In the genomic region with DNA sequence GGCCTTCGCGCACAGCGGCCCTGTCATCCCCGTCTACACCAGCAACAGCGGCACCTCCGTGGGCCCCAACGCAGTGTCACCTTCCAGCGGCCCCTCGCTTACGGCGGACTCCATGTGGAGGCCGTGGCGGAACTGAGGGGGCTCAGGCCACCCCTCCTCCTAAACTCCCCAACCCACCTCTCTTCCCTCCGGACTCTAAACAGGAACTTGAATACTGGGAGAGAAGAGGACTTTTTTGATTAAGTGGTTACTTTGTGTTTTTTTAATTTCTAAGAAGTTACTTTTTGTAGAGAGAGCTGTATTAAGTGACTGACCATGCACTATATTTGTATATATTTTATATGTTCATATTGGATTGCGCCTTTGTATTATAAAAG, we compare ENCODE assay signal across 1 cellular context.
TF ChIP-seq lines count a peak whose summit lies in the region.

No MANE protein-coding gene starts in this region.

TF ChIP-seq in HEK293, 187 proteins besides CTCF, POLR2A, EP300 and RAD21 (continued from another document and continues in another):
- TF ChIP-seq ZNF48 (tag by site-specific recombination; IDR thresholded peaks at IDR 0.05) (no peak), ZNF792 (tag by site-specific recombination; IDR thresholded peaks at IDR 0.05) (no peak), ZNF837 (tag by site-specific recombination; IDR thresholded peaks at IDR 0.05) (no peak), IKZF3 (tag by site-specific recombination; IDR thresholded peaks at IDR 0.05) (peak; percentile 82), ZNF785 (tag by site-specific recombination; IDR thresholded peaks at IDR 0.05) (no peak), ZNF37A (tag by site-specific recombination; IDR thresholded peaks at IDR 0.05) (no peak), SCRT2 (tag by site-specific recombination; IDR thresholded peaks at IDR 0.05) (no peak), ZNF560 (tag by site-specific recombination; IDR thresholded peaks at IDR 0.05; ENCODE audit: borderline replicate concordance) (no peak), ZFP41 (tag by site-specific recombination; IDR thresholded peaks at IDR 0.05; ENCODE audit: borderline replicate concordance) (no peak), ZNF670 (tag by site-specific recombination; IDR thresholded peaks at IDR 0.05; ENCODE audit: low read depth) (no peak), ZNF660 (tag by site-specific recombination; IDR thresholded peaks at IDR 0.05) (no peak), ZNF10 (tag by site-specific recombination; IDR thresholded peaks at IDR 0.05) (no peak), FEZF1 (tag by site-specific recombination; IDR thresholded peaks at IDR 0.05) (no peak), ZNF354C (tag by site-specific recombination; IDR thresholded peaks at IDR 0.05; ENCODE audit: borderline replicate concordance, low read depth) (no peak), HOXA7 (CRISPR knock-in tag; IDR thresholded peaks at IDR 0.05; ENCODE audit: borderline replicate concordance) (no peak), ZNF433 (tag by site-specific recombination; IDR thresholded peaks at IDR 0.05; ENCODE audit: low read depth) (no peak), ZBTB48 (tag by site-specific recombination; IDR thresholded peaks at IDR 0.05) (no peak), ZNF24 (tag by site-specific recombination; IDR thresholded peaks at IDR 0.05) (no peak), KLF16 (tag by site-specific recombination; IDR thresholded peaks at IDR 0.05) (no peak), ZNF132 (tag by site-specific recombination; IDR thresholded peaks at IDR 0.05; ENCODE audit: borderline replicate concordance) (no peak), GLIS1 (tag by site-specific recombination; IDR thresholded peaks at IDR 0.05) (no peak), KLF8 (tag by site-specific recombination; IDR thresholded peaks at IDR 0.05) (peak; percentile 39; the same call in 1 of the 2 replicates), TRIM28 (IDR thresholded peaks at IDR 0.05; ENCODE audit: borderline replicate concordance, low read length) (no peak), ZSCAN30 (tag by site-specific recombination; IDR thresholded peaks at IDR 0.05) (peak; percentile 11; the same call in 1 of the 2 replicates), ZNF423 (tag by site-specific recombination; IDR thresholded peaks at IDR 0.05) (0 out of 2 replicates have a peak, but pooled peaks have one; percentile 46), ZNF521 (tag by site-specific recombination; IDR thresholded peaks at IDR 0.05) (no peak), ZNF571 (tag by site-specific recombination; IDR thresholded peaks at IDR 0.05) (no peak), ZNF558 (tag by site-specific recombination; IDR thresholded peaks at IDR 0.05) (no peak), SP7 (tag by site-specific recombination; IDR thresholded peaks at IDR 0.05) (no peak)
- TF ChIP-seq, protein P1, sequence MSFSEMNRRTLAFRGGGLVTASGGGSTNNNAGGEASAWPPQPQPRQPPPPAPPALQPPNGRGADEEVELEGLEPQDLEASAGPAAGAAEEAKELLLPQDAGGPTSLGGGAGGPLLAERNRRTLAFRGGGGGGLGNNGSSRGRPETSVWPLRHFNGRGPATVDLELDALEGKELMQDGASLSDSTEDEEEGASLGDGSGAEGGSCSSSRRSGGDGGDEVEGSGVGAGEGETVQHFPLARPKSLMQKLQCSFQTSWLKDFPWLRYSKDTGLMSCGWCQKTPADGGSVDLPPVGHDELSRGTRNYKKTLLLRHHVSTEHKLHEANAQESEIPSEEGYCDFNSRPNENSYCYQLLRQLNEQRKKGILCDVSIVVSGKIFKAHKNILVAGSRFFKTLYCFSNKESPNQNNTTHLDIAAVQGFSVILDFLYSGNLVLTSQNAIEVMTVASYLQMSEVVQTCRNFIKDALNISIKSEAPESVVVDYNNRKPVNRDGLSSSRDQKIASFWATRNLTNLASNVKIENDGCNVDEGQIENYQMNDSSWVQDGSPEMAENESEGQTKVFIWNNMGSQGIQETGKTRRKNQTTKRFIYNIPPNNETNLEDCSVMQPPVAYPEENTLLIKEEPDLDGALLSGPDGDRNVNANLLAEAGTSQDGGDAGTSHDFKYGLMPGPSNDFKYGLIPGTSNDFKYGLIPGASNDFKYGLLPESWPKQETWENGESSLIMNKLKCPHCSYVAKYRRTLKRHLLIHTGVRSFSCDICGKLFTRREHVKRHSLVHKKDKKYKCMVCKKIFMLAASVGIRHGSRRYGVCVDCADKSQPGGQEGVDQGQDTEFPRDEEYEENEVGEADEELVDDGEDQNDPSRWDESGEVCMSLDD (tag by site-specific recombination; IDR thresholded peaks at IDR 0.05) = peak; percentile 74; the same call in 1 of the 2 replicates
- TF ChIP-seq, protein P2, sequence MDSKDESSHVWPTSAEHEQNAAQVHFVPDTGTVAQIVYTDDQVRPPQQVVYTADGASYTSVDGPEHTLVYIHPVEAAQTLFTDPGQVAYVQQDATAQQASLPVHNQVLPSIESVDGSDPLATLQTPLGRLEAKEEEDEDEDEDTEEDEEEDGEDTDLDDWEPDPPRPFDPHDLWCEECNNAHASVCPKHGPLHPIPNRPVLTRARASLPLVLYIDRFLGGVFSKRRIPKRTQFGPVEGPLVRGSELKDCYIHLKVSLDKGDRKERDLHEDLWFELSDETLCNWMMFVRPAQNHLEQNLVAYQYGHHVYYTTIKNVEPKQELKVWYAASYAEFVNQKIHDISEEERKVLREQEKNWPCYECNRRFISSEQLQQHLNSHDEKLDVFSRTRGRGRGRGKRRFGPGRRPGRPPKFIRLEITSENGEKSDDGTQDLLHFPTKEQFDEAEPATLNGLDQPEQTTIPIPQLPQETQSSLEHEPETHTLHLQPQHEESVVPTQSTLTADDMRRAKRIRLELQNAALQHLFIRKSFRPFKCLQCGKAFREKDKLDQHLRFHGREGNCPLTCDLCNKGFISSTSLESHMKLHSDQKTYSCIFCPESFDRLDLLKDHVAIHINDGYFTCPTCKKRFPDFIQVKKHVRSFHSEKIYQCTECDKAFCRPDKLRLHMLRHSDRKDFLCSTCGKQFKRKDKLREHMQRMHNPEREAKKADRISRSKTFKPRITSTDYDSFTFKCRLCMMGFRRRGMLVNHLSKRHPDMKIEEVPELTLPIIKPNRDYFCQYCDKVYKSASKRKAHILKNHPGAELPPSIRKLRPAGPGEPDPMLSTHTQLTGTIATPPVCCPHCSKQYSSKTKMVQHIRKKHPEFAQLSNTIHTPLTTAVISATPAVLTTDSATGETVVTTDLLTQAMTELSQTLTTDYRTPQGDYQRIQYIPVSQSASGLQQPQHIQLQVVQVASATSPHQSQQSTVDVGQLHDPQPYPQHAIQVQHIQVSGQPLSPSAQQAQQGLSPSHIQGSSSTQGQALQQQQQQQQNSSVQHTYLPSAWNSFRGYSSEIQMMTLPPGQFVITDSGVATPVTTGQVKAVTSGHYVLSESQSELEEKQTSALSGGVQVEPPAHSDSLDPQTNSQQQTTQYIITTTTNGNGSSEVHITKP (tag by site-specific recombination; IDR thresholded peaks at IDR 0.05) = peak; percentile 61
- TF ChIP-seq, protein P3, sequence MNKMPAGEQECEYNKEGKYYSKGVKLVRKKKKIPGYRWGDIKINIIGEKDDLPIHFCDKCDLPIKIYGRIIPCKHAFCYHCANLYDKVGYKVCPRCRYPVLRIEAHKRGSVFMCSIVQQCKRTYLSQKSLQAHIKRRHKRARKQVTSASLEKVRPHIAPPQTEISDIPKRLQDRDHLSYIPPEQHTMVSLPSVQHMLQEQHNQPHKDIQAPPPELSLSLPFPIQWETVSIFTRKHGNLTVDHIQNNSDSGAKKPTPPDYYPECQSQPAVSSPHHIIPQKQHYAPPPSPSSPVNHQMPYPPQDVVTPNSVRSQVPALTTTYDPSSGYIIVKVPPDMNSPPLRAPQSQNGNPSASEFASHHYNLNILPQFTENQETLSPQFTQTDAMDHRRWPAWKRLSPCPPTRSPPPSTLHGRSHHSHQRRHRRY (tag by site-specific recombination; IDR thresholded peaks at IDR 0.05) = no peak
- TF ChIP-seq, protein P4, sequence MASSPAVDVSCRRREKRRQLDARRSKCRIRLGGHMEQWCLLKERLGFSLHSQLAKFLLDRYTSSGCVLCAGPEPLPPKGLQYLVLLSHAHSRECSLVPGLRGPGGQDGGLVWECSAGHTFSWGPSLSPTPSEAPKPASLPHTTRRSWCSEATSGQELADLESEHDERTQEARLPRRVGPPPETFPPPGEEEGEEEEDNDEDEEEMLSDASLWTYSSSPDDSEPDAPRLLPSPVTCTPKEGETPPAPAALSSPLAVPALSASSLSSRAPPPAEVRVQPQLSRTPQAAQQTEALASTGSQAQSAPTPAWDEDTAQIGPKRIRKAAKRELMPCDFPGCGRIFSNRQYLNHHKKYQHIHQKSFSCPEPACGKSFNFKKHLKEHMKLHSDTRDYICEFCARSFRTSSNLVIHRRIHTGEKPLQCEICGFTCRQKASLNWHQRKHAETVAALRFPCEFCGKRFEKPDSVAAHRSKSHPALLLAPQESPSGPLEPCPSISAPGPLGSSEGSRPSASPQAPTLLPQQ (tag by site-specific recombination; IDR thresholded peaks at IDR 0.05) = peak; percentile 88
- TF ChIP-seq, protein P5, sequence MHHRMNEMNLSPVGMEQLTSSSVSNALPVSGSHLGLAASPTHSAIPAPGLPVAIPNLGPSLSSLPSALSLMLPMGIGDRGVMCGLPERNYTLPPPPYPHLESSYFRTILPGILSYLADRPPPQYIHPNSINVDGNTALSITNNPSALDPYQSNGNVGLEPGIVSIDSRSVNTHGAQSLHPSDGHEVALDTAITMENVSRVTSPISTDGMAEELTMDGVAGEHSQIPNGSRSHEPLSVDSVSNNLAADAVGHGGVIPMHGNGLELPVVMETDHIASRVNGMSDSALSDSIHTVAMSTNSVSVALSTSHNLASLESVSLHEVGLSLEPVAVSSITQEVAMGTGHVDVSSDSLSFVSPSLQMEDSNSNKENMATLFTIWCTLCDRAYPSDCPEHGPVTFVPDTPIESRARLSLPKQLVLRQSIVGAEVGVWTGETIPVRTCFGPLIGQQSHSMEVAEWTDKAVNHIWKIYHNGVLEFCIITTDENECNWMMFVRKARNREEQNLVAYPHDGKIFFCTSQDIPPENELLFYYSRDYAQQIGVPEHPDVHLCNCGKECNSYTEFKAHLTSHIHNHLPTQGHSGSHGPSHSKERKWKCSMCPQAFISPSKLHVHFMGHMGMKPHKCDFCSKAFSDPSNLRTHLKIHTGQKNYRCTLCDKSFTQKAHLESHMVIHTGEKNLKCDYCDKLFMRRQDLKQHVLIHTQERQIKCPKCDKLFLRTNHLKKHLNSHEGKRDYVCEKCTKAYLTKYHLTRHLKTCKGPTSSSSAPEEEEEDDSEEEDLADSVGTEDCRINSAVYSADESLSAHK (tag by site-specific recombination; IDR thresholded peaks at IDR 0.05) = no peak
- TF ChIP-seq, protein P6, sequence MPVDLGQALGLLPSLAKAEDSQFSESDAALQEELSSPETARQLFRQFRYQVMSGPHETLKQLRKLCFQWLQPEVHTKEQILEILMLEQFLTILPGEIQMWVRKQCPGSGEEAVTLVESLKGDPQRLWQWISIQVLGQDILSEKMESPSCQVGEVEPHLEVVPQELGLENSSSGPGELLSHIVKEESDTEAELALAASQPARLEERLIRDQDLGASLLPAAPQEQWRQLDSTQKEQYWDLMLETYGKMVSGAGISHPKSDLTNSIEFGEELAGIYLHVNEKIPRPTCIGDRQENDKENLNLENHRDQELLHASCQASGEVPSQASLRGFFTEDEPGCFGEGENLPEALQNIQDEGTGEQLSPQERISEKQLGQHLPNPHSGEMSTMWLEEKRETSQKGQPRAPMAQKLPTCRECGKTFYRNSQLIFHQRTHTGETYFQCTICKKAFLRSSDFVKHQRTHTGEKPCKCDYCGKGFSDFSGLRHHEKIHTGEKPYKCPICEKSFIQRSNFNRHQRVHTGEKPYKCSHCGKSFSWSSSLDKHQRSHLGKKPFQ (tag by site-specific recombination; IDR thresholded peaks at IDR 0.05) = no peak
- TF ChIP-seq, protein P7, sequence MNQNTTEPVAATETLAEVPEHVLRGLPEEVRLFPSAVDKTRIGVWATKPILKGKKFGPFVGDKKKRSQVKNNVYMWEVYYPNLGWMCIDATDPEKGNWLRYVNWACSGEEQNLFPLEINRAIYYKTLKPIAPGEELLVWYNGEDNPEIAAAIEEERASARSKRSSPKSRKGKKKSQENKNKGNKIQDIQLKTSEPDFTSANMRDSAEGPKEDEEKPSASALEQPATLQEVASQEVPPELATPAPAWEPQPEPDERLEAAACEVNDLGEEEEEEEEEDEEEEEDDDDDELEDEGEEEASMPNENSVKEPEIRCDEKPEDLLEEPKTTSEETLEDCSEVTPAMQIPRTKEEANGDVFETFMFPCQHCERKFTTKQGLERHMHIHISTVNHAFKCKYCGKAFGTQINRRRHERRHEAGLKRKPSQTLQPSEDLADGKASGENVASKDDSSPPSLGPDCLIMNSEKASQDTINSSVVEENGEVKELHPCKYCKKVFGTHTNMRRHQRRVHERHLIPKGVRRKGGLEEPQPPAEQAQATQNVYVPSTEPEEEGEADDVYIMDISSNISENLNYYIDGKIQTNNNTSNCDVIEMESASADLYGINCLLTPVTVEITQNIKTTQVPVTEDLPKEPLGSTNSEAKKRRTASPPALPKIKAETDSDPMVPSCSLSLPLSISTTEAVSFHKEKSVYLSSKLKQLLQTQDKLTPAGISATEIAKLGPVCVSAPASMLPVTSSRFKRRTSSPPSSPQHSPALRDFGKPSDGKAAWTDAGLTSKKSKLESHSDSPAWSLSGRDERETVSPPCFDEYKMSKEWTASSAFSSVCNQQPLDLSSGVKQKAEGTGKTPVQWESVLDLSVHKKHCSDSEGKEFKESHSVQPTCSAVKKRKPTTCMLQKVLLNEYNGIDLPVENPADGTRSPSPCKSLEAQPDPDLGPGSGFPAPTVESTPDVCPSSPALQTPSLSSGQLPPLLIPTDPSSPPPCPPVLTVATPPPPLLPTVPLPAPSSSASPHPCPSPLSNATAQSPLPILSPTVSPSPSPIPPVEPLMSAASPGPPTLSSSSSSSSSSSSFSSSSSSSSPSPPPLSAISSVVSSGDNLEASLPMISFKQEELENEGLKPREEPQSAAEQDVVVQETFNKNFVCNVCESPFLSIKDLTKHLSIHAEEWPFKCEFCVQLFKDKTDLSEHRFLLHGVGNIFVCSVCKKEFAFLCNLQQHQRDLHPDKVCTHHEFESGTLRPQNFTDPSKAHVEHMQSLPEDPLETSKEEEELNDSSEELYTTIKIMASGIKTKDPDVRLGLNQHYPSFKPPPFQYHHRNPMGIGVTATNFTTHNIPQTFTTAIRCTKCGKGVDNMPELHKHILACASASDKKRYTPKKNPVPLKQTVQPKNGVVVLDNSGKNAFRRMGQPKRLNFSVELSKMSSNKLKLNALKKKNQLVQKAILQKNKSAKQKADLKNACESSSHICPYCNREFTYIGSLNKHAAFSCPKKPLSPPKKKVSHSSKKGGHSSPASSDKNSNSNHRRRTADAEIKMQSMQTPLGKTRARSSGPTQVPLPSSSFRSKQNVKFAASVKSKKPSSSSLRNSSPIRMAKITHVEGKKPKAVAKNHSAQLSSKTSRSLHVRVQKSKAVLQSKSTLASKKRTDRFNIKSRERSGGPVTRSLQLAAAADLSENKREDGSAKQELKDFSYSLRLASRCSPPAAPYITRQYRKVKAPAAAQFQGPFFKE (tag by site-specific recombination; IDR thresholded peaks at IDR 0.05; ENCODE audit: borderline replicate concordance) = no peak
- TF ChIP-seq, protein P8, sequence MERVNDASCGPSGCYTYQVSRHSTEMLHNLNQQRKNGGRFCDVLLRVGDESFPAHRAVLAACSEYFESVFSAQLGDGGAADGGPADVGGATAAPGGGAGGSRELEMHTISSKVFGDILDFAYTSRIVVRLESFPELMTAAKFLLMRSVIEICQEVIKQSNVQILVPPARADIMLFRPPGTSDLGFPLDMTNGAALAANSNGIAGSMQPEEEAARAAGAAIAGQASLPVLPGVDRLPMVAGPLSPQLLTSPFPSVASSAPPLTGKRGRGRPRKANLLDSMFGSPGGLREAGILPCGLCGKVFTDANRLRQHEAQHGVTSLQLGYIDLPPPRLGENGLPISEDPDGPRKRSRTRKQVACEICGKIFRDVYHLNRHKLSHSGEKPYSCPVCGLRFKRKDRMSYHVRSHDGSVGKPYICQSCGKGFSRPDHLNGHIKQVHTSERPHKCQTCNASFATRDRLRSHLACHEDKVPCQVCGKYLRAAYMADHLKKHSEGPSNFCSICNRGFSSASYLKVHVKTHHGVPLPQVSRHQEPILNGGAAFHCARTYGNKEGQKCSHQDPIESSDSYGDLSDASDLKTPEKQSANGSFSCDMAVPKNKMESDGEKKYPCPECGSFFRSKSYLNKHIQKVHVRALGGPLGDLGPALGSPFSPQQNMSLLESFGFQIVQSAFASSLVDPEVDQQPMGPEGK (tag by site-specific recombination; IDR thresholded peaks at IDR 0.05) = peak; percentile 66
